In the genomic region with DNA sequence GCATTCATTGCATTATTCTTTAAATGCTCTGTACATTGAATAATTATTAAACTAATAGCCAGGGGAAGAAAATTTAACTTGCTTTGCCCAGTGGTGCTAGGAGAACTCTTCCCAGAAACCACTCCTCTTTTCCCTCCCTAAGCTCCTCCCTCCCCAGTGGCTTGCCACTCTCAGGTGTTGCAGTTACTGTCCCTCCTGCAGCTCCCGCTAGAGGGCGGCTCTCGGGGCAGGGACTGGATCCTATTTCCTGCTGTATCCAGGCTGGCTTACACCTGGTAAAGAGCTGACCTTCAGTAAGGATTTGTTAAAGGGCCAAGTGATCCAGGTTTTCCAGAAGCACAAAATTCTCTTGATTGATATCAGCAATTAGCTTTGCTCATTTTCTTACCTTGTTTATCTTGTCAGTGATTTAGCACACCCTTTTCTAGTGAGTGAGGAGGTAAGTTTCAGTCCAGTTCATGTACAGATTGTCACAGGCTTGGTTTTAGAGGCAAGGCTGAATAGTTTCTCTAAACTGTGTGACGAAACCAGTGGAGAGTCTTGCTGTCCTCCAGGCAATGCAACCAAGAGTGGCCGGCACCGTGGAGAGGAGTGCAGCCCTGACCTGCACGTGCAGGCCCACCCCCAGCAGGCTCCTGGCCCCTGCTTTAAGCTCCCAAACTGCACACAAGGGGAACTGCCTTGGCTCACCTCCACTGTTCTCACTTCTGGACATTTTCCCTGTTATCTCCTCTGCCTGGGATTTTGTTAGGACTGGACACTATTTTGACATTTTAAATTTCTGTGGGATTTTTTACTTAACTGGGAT, we compare ENCODE assay signal across 8 cellular contexts.
DNase-seq lines count a peak whose midpoint lies in the region; ATAC-seq and TF ChIP-seq lines count a peak whose summit lies in the region.

No MANE protein-coding gene starts in this region.

- intact Hi-C loops in heart right ventricle (cut with DNase I) = loop anchor here in 3 of 10 donors (10.0 kb wide), 3 partner anchors 139 to 239 kb away; no protein-coding TSS in a partner anchor

- H3K27ac ChIP-seq in WERI-Rb-1 (no peak overlapping the region), heart right ventricle (no peak overlapping the region)

- no peaks in the 10 kb centered on the region for H3K36me3 ChIP-seq in WERI-Rb-1
- no peaks in the 10 kb centered on the region for H3K36me3 ChIP-seq in heart right ventricle

- H3K9me3 ChIP-seq in WERI-Rb-1 (ENCODE audit: severe bottlenecking) (no peaks in the 10 kb centered on the region), heart right ventricle (no peaks in the 10 kb centered on the region)

- 45 to 52% methylated on average over 7 of the region's 7 CpGs for WGBS in heart right ventricle, 2 donors

- ATAC-seq in HG02610 (IDR thresholded peaks at IDR 0.05; ENCODE audit: unreplicated experiment) (peak; percentile 77), heart right ventricle (peak in 6 of 8 donors; percentile 47 to 60 (median 52)), GM18517 (IDR thresholded peaks at IDR 0.05; ENCODE audit: unreplicated experiment) (no peak)

- H3K4me3 ChIP-seq in WERI-Rb-1 (ENCODE audit: low read depth, low read length) (no peak overlapping the region), heart right ventricle (no peak overlapping the region)

- peak; percentile 16 for DNase-seq in 8988T
- DNase-seq in NCI-H146 treated with DMSO at 0.1 percent for 48 hours (lab: John Stamatoyannopoulos, UW; ENCODE audit: unreplicated experiment) = peak; percentile 24
- peak; percentile 91 for DNase-seq in WERI-Rb-1
- peak; percentile 38 to 51 for DNase-seq in heart right ventricle
- peak in 2 of 3 donors; percentile 8 to 16 for DNase-seq in stimulated activated CD4-positive, alpha-beta T cell treated with anti-CD3 and anti-CD28 coated beads, TNF-alpha, amount 100 ng/mL, for 48 hours (ENCODE audit: low read depth in 3 of 3)

- TF ChIP-seq CTCF in GM12873 (IDR thresholded peaks at IDR 0.05; ENCODE audit: insufficient read depth, low read depth, low read length, missing control alignments) (peak; percentile 78), WERI-Rb-1 (IDR thresholded peaks at IDR 0.05; ENCODE audit: low read depth, low read length) (peak; percentile 90), heart right ventricle (IDR thresholded peaks at IDR 0.05) (peak in 8 of 9 donors; percentile 35 to 60 (median 54))

- H3K27me3 ChIP-seq in WERI-Rb-1 (ENCODE audit: insufficient read depth, low read depth, severe bottlenecking) = no peaks in the 10 kb centered on the region
- H3K27me3 ChIP-seq in heart right ventricle = no peaks in the 10 kb centered on the region

- H3K4me1 ChIP-seq in heart right ventricle = peaks cover 0 to 26% (median 13%) of the 10 kb centered on the region in 9 donors

Comparison
In these comparisons a context has a peak if more than half of its experiments do, and no peak if none do; other contexts are left out.
1. DNase-seq: peak in every context shown above with its lines; median percentile 91 in WERI-Rb-1; 44 in heart right ventricle; 24 in NCI-H146 treated with DMSO at 0.1 percent for 48 hours; 16 in 8988T; 12 in stimulated activated CD4-positive, alpha-beta T cell treated with anti-CD3 and anti-CD28 coated beads, TNF-alpha, amount 100 ng/mL, for 48 hours.